In the genomic region with DNA sequence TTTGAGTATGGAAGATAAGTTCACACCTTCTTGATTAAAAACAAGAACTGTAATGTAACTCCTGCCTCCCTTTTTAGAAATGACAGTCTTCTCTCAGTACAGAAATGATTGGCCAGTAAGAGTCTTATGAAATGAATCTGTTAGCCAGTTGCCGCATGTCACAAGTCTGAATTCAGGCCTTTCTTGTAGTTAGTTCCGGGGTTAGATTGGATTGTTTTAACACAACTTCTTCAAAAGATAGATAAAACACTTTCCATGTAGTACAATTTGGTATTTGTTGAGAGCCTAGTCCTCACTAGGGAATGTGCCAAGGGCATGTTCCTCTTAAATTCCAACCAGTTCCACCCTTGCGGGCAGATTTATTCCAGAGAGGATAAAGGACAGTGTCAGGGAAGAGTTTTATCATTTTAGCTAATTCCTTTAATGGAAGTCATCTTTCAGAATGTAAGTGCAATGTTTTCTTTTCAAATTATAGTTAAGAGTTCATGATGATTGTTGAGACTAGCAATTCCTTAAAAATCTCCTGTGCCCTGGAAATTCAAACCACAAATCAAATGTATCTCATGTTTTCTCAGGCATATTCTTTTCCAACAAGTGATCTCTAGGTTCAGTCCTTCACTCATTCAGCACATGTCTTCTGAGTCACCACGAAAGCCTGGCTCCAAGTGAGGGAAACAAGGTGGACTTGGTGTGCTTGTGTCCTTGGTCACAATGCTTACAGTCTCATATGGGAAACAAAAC, we compare ENCODE assay signal across 9 cellular contexts. TPM values are rescaled to one million over a fixed set of nuclear protein-coding genes. Genes with fewer than 3 reads are reported as not detected.
A peak's percentile ranks its signal among the peaks of the same experiment; 100 is the strongest.
DNase-seq lines count a peak whose midpoint lies in the region; ATAC-seq and TF ChIP-seq lines count a peak whose summit lies in the region.
"Had no signal": no experiment of that assay in that cellular context is flagged by ENCODE, and none has a peak within 500 bp of the region (broad histone marks: within the 10 kb centered on the region; RNA-seq: fewer than 3 reads in every experiment).

No MANE protein-coding gene starts in this region.

- H3K4me3 ChIP-seq in SK-N-SH (ENCODE audit: low read depth in 2 of 2, low read length in 1 of 2) (no peak overlapping the region), lower lobe of right lung (no peak overlapping the region), dorsolateral prefrontal cortex (no peak overlapping the region)
- H3K4me3 ChIP-seq: BLaER1 treated with 17β-estradiol and CSF1 and Interleukin-3, amounts not matched to agents 10 nM and 100 nM had no signal

- H2AFZ ChIP-seq in SK-N-SH (ENCODE audit: low read depth): no peak overlapping the region

- H3K9me3 ChIP-seq in SK-N-SH (no peaks in the 10 kb centered on the region), lower lobe of right lung (no peaks in the 10 kb centered on the region)

- H3K36me3 Mint-ChIP-seq in activated CD8-positive, alpha-beta T cell treated with anti-CD3 and anti-CD28 coated beads for 36 hours (ENCODE audit: low read depth): peaks cover 13% of the 10 kb centered on the region
- peaks cover 15% of the 10 kb centered on the region for H3K36me3 Mint-ChIP-seq in activated CD8-positive, alpha-beta T cell treated with anti-CD3 and anti-CD28 coated beads, Interleukin-2, amount 10 ng/mL, durations not matched to agents 7 days and 5 days (ENCODE audit: low read depth)
- H3K36me3 Mint-ChIP-seq in CD14-positive monocyte: peaks cover 0 to 5% of the 10 kb centered on the region in 2 donors

- intact Hi-C loops in activated CD8-positive, alpha-beta T cell treated with anti-CD3 and anti-CD28 coated beads for 36 hours (cut with micrococcal nuclease): no loop called here
- intact Hi-C loops in lower lobe of right lung (cut with DNase I) (no loop called here), dorsolateral prefrontal cortex (cut with DNase I) (no loop called here), CD14-positive monocyte (cut with micrococcal nuclease) (no loop called here)

- H3K27ac Mint-ChIP-seq in activated CD8-positive, alpha-beta T cell treated with anti-CD3 and anti-CD28 coated beads for 36 hours: peak overlapping the region; percentile 83
- H3K27ac Mint-ChIP-seq in activated CD8-positive, alpha-beta T cell treated with anti-CD3 and anti-CD28 coated beads, Interleukin-2, amount 10 ng/mL, durations not matched to agents 7 days and 5 days: no peak overlapping the region
- H3K27ac Mint-ChIP-seq in CD14-positive monocyte: peak overlapping the region in 1 of 7 donors; percentile 41

- peaks cover 53% of the 10 kb centered on the region for H3K4me1 Mint-ChIP-seq in activated CD8-positive, alpha-beta T cell treated with anti-CD3 and anti-CD28 coated beads for 36 hours (ENCODE audit: low read depth)
- H3K4me1 Mint-ChIP-seq in activated CD8-positive, alpha-beta T cell treated with anti-CD3 and anti-CD28 coated beads, Interleukin-2, amount 10 ng/mL, durations not matched to agents 7 days and 5 days (ENCODE audit: low read depth): peaks cover 34% of the 10 kb centered on the region
- peaks cover 46% of the 10 kb centered on the region for H3K4me1 Mint-ChIP-seq in CD14-positive monocyte

- no peak overlapping the region for H3K4me3 Mint-ChIP-seq in activated CD8-positive, alpha-beta T cell treated with anti-CD3 and anti-CD28 coated beads for 36 hours
- no peak overlapping the region for H3K4me3 Mint-ChIP-seq in activated CD8-positive, alpha-beta T cell treated with anti-CD3 and anti-CD28 coated beads, Interleukin-2, amount 10 ng/mL, durations not matched to agents 7 days and 5 days
- H3K4me3 Mint-ChIP-seq in CD14-positive monocyte: no peak overlapping the region

- H3K27me3 ChIP-seq in SK-N-SH (ENCODE audit: insufficient read depth): no peaks in the 10 kb centered on the region
- H3K27me3 ChIP-seq in lower lobe of right lung (ENCODE audit: low read depth): no peaks in the 10 kb centered on the region
- H3K27me3 ChIP-seq in dorsolateral prefrontal cortex: no peaks in the 10 kb centered on the region
- H3K27me3 ChIP-seq: BLaER1 treated with 17β-estradiol and CSF1 and Interleukin-3, amounts not matched to agents 10 nM and 100 nM had no signal

- H3K9ac ChIP-seq in SK-N-SH: peak overlapping the region; percentile 66; the same call in 1 of the 2 replicates
- H3K9ac ChIP-seq: BLaER1 treated with 17β-estradiol and CSF1 and Interleukin-3, amounts not matched to agents 10 nM and 100 nM had no signal

- H3K4me1 ChIP-seq in SK-N-SH (ENCODE audit: control insufficient read depth in 1 of 2, insufficient read depth in 2 of 2, low read depth in 1 of 2, low read length in 1 of 2): peaks cover 0 to 33% of the 10 kb centered on the region in 2 experiments
- H3K4me1 ChIP-seq in lower lobe of right lung: peaks cover 47% of the 10 kb centered on the region

- H3F3A ChIP-seq in SK-N-SH (replicated peaks; ENCODE audit: insufficient read depth): peaks cover 39% of the 10 kb centered on the region

- H3K4me2 ChIP-seq in SK-N-SH: peak overlapping the region; percentile 60

- no peak for TF ChIP-seq EP300 in SK-N-SH (IDR thresholded peaks at IDR 0.05; ENCODE audit: borderline replicate concordance in 1 of 2, low read depth in 1 of 2, low read length in 1 of 2)

- H4K20me1 ChIP-seq in SK-N-SH (ENCODE audit: insufficient read depth): peaks cover 12% of the 10 kb centered on the region; the same call in 1 of the 2 replicates

- 47% methylated on average over 4 of the region's 4 CpGs for WGBS in SK-N-SH (ENCODE audit: low lambda C conversion rate)

- no peaks in the 10 kb centered on the region for H3K27me3 Mint-ChIP-seq in activated CD8-positive, alpha-beta T cell treated with anti-CD3 and anti-CD28 coated beads for 36 hours
- no peaks in the 10 kb centered on the region for H3K27me3 Mint-ChIP-seq in activated CD8-positive, alpha-beta T cell treated with anti-CD3 and anti-CD28 coated beads, Interleukin-2, amount 10 ng/mL, durations not matched to agents 7 days and 5 days (ENCODE audit: low read depth)
- H3K27me3 Mint-ChIP-seq in CD14-positive monocyte (ENCODE audit: low read depth in 3 of 3): peaks cover 0 to 1% (median 0%) of the 10 kb centered on the region in 3 donors

- TF ChIP-seq RAD21 in SK-N-SH (IDR thresholded peaks at IDR 0.05; ENCODE audit: low read length): no peak

- peaks cover 0 to 11% of the 10 kb centered on the region in 2 experiments for H3K36me3 ChIP-seq in SK-N-SH (replicated peaks in 1 of 2; ENCODE audit: control insufficient read depth in 1 of 2, insufficient read depth in 2 of 2, low read length in 1 of 2)
- no peaks in the 10 kb centered on the region for H3K36me3 ChIP-seq in lower lobe of right lung

- peak; percentile 16 for DNase-seq in activated CD8-positive, alpha-beta T cell treated with anti-CD3 and anti-CD28 coated beads for 36 hours
- no peak for DNase-seq in activated CD8-positive, alpha-beta T cell treated with anti-CD3 and anti-CD28 coated beads, Interleukin-2, amount 10 ng/mL, durations not matched to agents 7 days and 5 days
- DNase-seq in SK-N-SH (no peak), lower lobe of right lung (no peak), dorsolateral prefrontal cortex (no peak), CD14-positive monocyte (ENCODE audit: low spot score) (no peak)
- no peak for DNase-seq in activated naive CD4-positive, alpha-beta T cell (lab: John Stamatoyannopoulos, UW)

- peak overlapping the region; percentile 54 to 99; a peak in 3 of 4 replicates for H3K27ac ChIP-seq in SK-N-SH (ENCODE audit: low read depth in 2 of 2, low read length in 1 of 2)
- peak overlapping the region; percentile 37 for H3K27ac ChIP-seq in lower lobe of right lung
- peak overlapping the region in 1 of 59 donors; percentile 2 for H3K27ac ChIP-seq in dorsolateral prefrontal cortex
- H3K27ac ChIP-seq: BLaER1 treated with 17β-estradiol and CSF1 and Interleukin-3, amounts not matched to agents 10 nM and 100 nM had no signal

- POLR2A ChIA-PET in activated CD8-positive, alpha-beta T cell treated with anti-CD3 and anti-CD28 coated beads for 36 hours (lab: Charles Lee): interaction anchor here (1.1 kb wide), 1 partner anchor 31 kb away, joined by 4 read pairs; no protein-coding TSS in a partner anchor
- POLR2A ChIA-PET in activated CD8-positive, alpha-beta T cell treated with anti-CD3 and anti-CD28 coated beads, Interleukin-2, amount 10 ng/mL, durations not matched to agents 7 days and 5 days (lab: Charles Lee): interaction anchor here (0.6 kb wide), 1 partner anchor 284 kb away, joined by 4 read pairs; no protein-coding TSS in a partner anchor
- POLR2A ChIA-PET in SK-N-SH (lab: Yijun Ruan, JAX): no interaction called here

- CTCF ChIA-PET in activated CD8-positive, alpha-beta T cell treated with anti-CD3 and anti-CD28 coated beads for 36 hours (lab: Charles Lee): interaction anchor here (1.2 kb wide), 1 partner anchor 9 kb away, joined by 5 read pairs; no protein-coding TSS in a partner anchor
- CTCF ChIA-PET in activated CD8-positive, alpha-beta T cell treated with anti-CD3 and anti-CD28 coated beads, Interleukin-2, amount 10 ng/mL, durations not matched to agents 7 days and 5 days (lab: Charles Lee): interaction anchor here (1.7 kb wide), 1 partner anchor 18 kb away, joined by 4 read pairs; no protein-coding TSS in a partner anchor
- CTCF ChIA-PET in SK-N-SH (lab: Yijun Ruan, JAX): no interaction called here

- H3K9me3 Mint-ChIP-seq in activated CD8-positive, alpha-beta T cell treated with anti-CD3 and anti-CD28 coated beads for 36 hours: no peaks in the 10 kb centered on the region
- no peaks in the 10 kb centered on the region for H3K9me3 Mint-ChIP-seq in activated CD8-positive, alpha-beta T cell treated with anti-CD3 and anti-CD28 coated beads, Interleukin-2, amount 10 ng/mL, durations not matched to agents 7 days and 5 days (ENCODE audit: insufficient read depth)
- H3K9me3 Mint-ChIP-seq in CD14-positive monocyte: no peaks in the 10 kb centered on the region

- no peak for TF ChIP-seq CTCF in activated CD8-positive, alpha-beta T cell treated with anti-CD3 and anti-CD28 coated beads for 36 hours (IDR thresholded peaks at IDR 0.05)
- no peak for TF ChIP-seq CTCF in SK-N-SH (IDR thresholded peaks at IDR 0.05)
- TF ChIP-seq CTCF in lower lobe of right lung (IDR thresholded peaks at IDR 0.05): no peak
- no peak for TF ChIP-seq CTCF in dorsolateral prefrontal cortex (IDR thresholded peaks at IDR 0.05 in 54 of 56, conservative IDR thresholded peaks at IDR 0.05 in 2 of 56; ENCODE audit: low read depth in 1 of 56, partially characterized antibody in 56 of 56)
- TF ChIP-seq CTCF in CD14-positive monocyte (IDR thresholded peaks at IDR 0.05): no peak

- ATAC-seq in activated CD8-positive, alpha-beta T cell treated with anti-CD3 and anti-CD28 coated beads for 36 hours: peak; percentile 14
- no peak for ATAC-seq in activated CD8-positive, alpha-beta T cell treated with anti-CD3 and anti-CD28 coated beads, Interleukin-2, amount 10 ng/mL, durations not matched to agents 7 days and 5 days
- ATAC-seq in HG02642 (IDR thresholded peaks at IDR 0.05; ENCODE audit: poor library complexity, unreplicated experiment) (peak; percentile 39), lower lobe of right lung (no peak)

- H3K9me2 ChIP-seq in SK-N-SH: no peaks in the 10 kb centered on the region

- peaks cover 81% of the 10 kb centered on the region for H3K79me2 ChIP-seq in SK-N-SH (ENCODE audit: insufficient read depth)

RNA-seq across cellular contexts. Expression of gene FHIP2A, which starts 4.1 kb away (rescaled TPM):
- total RNA-seq in activated CD8-positive, alpha-beta T cell treated with anti-CD3 and anti-CD28 coated beads for 36 hours: 10 to 100 TPM; 12.6 to 16.6 TPM
- 10 to 100 TPM; 15.2 to 17.6 TPM for total RNA-seq in activated CD8-positive, alpha-beta T cell treated with anti-CD3 and anti-CD28 coated beads, Interleukin-2, amount 10 ng/mL, durations not matched to agents 7 days and 5 days
- polyA plus RNA-seq in SK-N-SH (2012; rRNA removed): 6.1 and 9.1 TPM in 2 replicates
- polyA plus RNA-seq in SK-N-SH (2012; cell fraction: cytosol; rRNA removed): 5.8 and 6.2 TPM in 2 replicates
- 14.9 and 31.8 TPM in 2 replicates for polyA plus RNA-seq in SK-N-SH (2012; cell fraction: nucleus; rRNA removed)
- total RNA-seq in lower lobe of right lung: 23.6 TPM
- total RNA-seq in dorsolateral prefrontal cortex: 10 to 100 TPM; 18.3 to 49.6 (median 29.3) TPM
- 1 to 10 TPM; 4.4 to 9.2 TPM for polyA plus RNA-seq in CD14-positive monocyte

Comparison
In these comparisons a context has a peak if more than half of its experiments do, and no peak if none do; other contexts are left out.
1. ATAC-seq: peak in activated CD8-positive, alpha-beta T cell treated with anti-CD3 and anti-CD28 coated beads for 36 hours (single experiment) and HG02642 (single experiment); none in activated CD8-positive, alpha-beta T cell treated with anti-CD3 and anti-CD28 coated beads, Interleukin-2, amount 10 ng/mL, durations not matched to agents 7 days and 5 days (single experiment) and lower lobe of right lung (0 of 2).